Comparison of ENCODE assay signal across 23 cellular contexts in the genomic region with DNA sequence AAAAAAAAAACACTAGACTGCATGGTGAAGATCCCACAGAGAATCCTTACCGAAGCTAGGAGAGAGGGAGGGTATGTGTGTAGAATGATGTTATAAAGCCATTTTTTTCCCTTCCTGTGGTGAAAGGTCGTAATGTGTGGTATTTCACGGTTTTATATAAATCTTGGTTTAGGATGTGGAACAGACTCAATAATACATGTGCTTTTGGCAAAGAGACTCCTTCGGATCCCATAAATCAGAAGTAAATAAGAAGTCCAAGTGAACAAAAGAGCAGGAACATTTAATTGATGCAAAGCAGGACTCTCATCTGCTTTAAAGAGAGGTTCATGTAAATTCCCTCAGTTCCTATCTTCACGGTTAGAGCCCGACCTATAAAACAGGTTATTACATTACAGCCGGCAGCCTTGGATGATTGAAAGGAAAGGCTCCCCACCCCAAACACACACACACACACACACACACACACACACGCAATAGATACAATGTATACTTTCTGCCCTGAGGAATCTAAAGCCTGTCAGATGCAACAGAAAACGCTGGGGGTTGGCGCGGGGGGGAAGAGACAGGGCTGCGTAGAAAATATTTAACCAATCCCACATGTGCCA. TPM values are rescaled to one million over a fixed set of nuclear protein-coding genes. Genes with fewer than 3 reads are reported as not detected.
DNase-seq lines count a peak whose midpoint lies in the region; ATAC-seq, FAIRE-seq and TF ChIP-seq lines count a peak whose summit lies in the region.
"Had no signal": no experiment of that assay in that cellular context is flagged by ENCODE, and none has a peak within 500 bp of the region (broad histone marks: within the 10 kb centered on the region; RNA-seq: fewer than 3 reads in every experiment).

No MANE protein-coding gene starts in this region.

- H3K4me1 ChIP-seq in H1 (replicated peaks in 1 of 4; ENCODE audit: control insufficient read depth in 3 of 4, insufficient read depth in 4 of 4, low read length in 3 of 4) (peaks cover 0 to 20% (median 10%) of the 10 kb centered on the region in 4 experiments; a peak in 5 of 7 replicates), breast epithelium (no peaks in the 10 kb centered on the region)

- peaks cover 95% of the 10 kb centered on the region for H3K27me3 Mint-ChIP-seq in osteocyte (ENCODE audit: unreplicated experiment)

- no peaks in the 10 kb centered on the region for H3K9me3 Mint-ChIP-seq in osteocyte (ENCODE audit: unreplicated experiment)
- H3K9me3 Mint-ChIP-seq: activated B cell treated with CpG ODN at 0.5 μM for 24 hours had no signal

- no peak for ATAC-seq in GM18870 (IDR thresholded peaks at IDR 0.05; ENCODE audit: unreplicated experiment)
- ATAC-seq: T-cell had no signal

- H3K4me3 Mint-ChIP-seq in osteocyte (ENCODE audit: unreplicated experiment), result peak overlapping the region; percentile 70
- H3K4me3 Mint-ChIP-seq: activated B cell treated with CpG ODN at 0.5 μM for 24 hours, memory B cell, T-cell had no signal

- DNase-seq in DMS 273 (lab: John Stamatoyannopoulos, UW; ENCODE audit: unreplicated experiment), result peak; percentile 64
- no peak for DNase-seq in DMS 273 treated with DMSO at 0.1 percent for 48 hours (lab: John Stamatoyannopoulos, UW)
- DNase-seq in NCI-H2227 (lab: John Stamatoyannopoulos, UW; ENCODE audit: unreplicated experiment), result peak; percentile 66
- DNase-seq in H1 (ENCODE audit: low read depth in 1 of 2, low spot score in 2 of 2), result no peak
- DNase-seq in osteocyte (ENCODE audit: extremely low spot score, unreplicated experiment), result no peak
- no peak for DNase-seq in NCI-H1105 (lab: John Stamatoyannopoulos, UW)
- no peak for DNase-seq in breast epithelium (ENCODE audit: low spot score in 2 of 2)
- DNase-seq: activated B cell treated with CpG ODN at 0.5 μM for 24 hours; activated gamma-delta T cell treated with Interleukin-2 at 50 U/mL for 16 hours; aorta; CD4-positive, CD25-positive, alpha-beta regulatory T cell; GOT3; stimulated activated CD4-positive, alpha-beta T cell treated with anti-CD3 and anti-CD28 coated beads, Interleukin-2, amount 100 ng/mL, for 48 hours; T-cell; testis had no signal

- POLR2A ChIA-PET in H1 (lab: Charles Lee; ENCODE audit: partially characterized antibody), result interaction anchor here (1.0 to 2.3 kb wide), 8 partner anchors 9 to 26 kb away, joined by 3 to 10 read pairs (median 4); a partner anchor contains a TSS

- H3K18ac ChIP-seq in H1 (ENCODE audit: extremely low read depth, low read length), result no peak overlapping the region

- H3K23ac ChIP-seq in H1 (ENCODE audit: insufficient read length), result no peak overlapping the region

- no peak overlapping the region for H4K91ac ChIP-seq in H1 (replicated peaks; ENCODE audit: insufficient read length, low read length)

- no peak overlapping the region for H2BK120ac ChIP-seq in H1 (replicated peaks; ENCODE audit: low read depth, low read length)

- H2AFZ ChIP-seq in H1 (ENCODE audit: low read length), result no peak overlapping the region

- H3K9ac ChIP-seq in H1 (replicated peaks in 1 of 4; ENCODE audit: extremely low read depth in 1 of 4, low read depth in 3 of 4, low read length in 3 of 4), result no peak overlapping the region

- H3K27ac ChIP-seq in H1 (ENCODE audit: low read depth, low read length) (no peak overlapping the region), breast epithelium (no peak overlapping the region)
- H3K27ac ChIP-seq: 22Rv1, neutrophil, testis had no signal

- TF ChIP-seq POLR2A in H1 (IDR thresholded peaks at IDR 0.05; ENCODE audit: control extremely low read depth in 1 of 2, low read depth in 2 of 2, low read length in 2 of 2) (no peak), breast epithelium (IDR thresholded peaks at IDR 0.05) (no peak)

- 18% methylated on average over 12 of the region's 12 CpGs; no CpG with 5 or more reads in 1 of the 2 experiments for WGBS in H1 (ENCODE audit: extremely low coverage in 1 of 2, insufficient coverage in 1 of 2, insufficient read length in 1 of 2, insufficient replicate concordance in 2 of 2, low coverage in 1 of 2, low lambda C conversion rate in 2 of 2, missing lambda C conversion rate in 1 of 2), 2 experiments

- peaks cover 32% of the 10 kb centered on the region for H3K4me1 Mint-ChIP-seq in osteocyte (ENCODE audit: unreplicated experiment)

- H3K14ac ChIP-seq in H1 (ENCODE audit: insufficient read length), result no peak overlapping the region

- no peak overlapping the region for H3K27ac Mint-ChIP-seq in osteocyte (ENCODE audit: unreplicated experiment)
- H3K27ac Mint-ChIP-seq: activated B cell treated with CpG ODN at 0.5 μM for 24 hours; CD4-positive, CD25-positive, alpha-beta regulatory T cell; memory B cell had no signal

- H2BK20ac ChIP-seq in H1 (ENCODE audit: low read length), result no peak overlapping the region

- H3K4me3 ChIP-seq in H1 (ENCODE audit: extremely low read depth in 1 of 4, insufficient read depth in 2 of 4, low read depth in 3 of 4, low read length in 4 of 4) (peak overlapping the region in 2 of 4 experiments; percentile 14 to 52; a peak in 5 of 8 replicates), breast epithelium (peak overlapping the region in 1 of 3 donors; percentile 46)

- TF ChIP-seq EP300 in H1 (IDR thresholded peaks at IDR 0.05; ENCODE audit: borderline replicate concordance in 1 of 2, low read depth in 2 of 2, low read length in 2 of 2), result no peak

- H3K4ac ChIP-seq in H1 (replicated peaks; ENCODE audit: insufficient read length, low read depth, low read length), result no peak overlapping the region

- no peak overlapping the region for H2AK5ac ChIP-seq in H1 (ENCODE audit: low read depth, low read length)

- H2BK15ac ChIP-seq in H1 (ENCODE audit: low read length), result no peak overlapping the region

- no peaks in the 10 kb centered on the region for H3K36me3 ChIP-seq in H1 (ENCODE audit: control insufficient read depth in 2 of 4, insufficient read depth in 4 of 4, low read length in 3 of 4)
- H3K36me3 ChIP-seq in breast epithelium, result no peaks in the 10 kb centered on the region
- H3K36me3 ChIP-seq: neutrophil had no signal

- no peak for FAIRE-seq in H1 (lab: Jason Lieb, UNC)
- FAIRE-seq: colon, GM12891, RCC 7860 had no signal

- H3K9me3 ChIP-seq in H1 (ENCODE audit: insufficient read depth in 2 of 2, low read depth in 1 of 2, low read length in 1 of 2) (no peaks in the 10 kb centered on the region), breast epithelium (no peaks in the 10 kb centered on the region)
- H3K9me3 ChIP-seq: neutrophil, testis had no signal

- no peaks in the 10 kb centered on the region for H3K79me1 ChIP-seq in H1 (ENCODE audit: low read depth, low read length)

- TF ChIP-seq CTCF in H1 (IDR thresholded peaks at IDR 0.05; ENCODE audit: control extremely low read depth in 1 of 3, insufficient read depth in 1 of 3, low read depth in 1 of 3, low read length in 3 of 3) (no peak), osteocyte (IDR thresholded peaks at IDR 0.05) (no peak), breast epithelium (IDR thresholded peaks at IDR 0.05) (no peak)

- no peak for TF ChIP-seq RAD21 in H1 (IDR thresholded peaks at IDR 0.05 in 1 of 2, conservative IDR thresholded peaks at IDR 0.05 in 1 of 2; ENCODE audit: low read depth in 2 of 2, low read length in 2 of 2)

- H4K8ac ChIP-seq in H1 (ENCODE audit: extremely low read depth, insufficient read depth, low read length), result no peak overlapping the region

- peaks cover 94 to 100% (median 99%) of the 10 kb centered on the region in 4 experiments for H3K27me3 ChIP-seq in H1 (replicated peaks in 1 of 4; ENCODE audit: control insufficient read depth in 3 of 4, extremely low read depth in 1 of 4, insufficient read depth in 3 of 4, low read length in 3 of 4)
- peaks cover 0 to 100% of the 10 kb centered on the region in 2 donors for H3K27me3 ChIP-seq in breast epithelium
- H3K27me3 ChIP-seq: testis had no signal

- H4K5ac ChIP-seq in H1 (ENCODE audit: insufficient read length, low read depth, low read length), result no peak overlapping the region

- H2BK12ac ChIP-seq in H1 (ENCODE audit: low read depth, low read length), result no peak overlapping the region

- CTCF ChIA-PET in H1 (lab: Charles Lee; ENCODE audit: partially characterized antibody), result interaction anchor here (0.7 to 10.2 kb wide), 6 partner anchors 9 to 88 kb away, joined by 3 to 150 read pairs (median 10); a partner anchor contains a TSS

- H3K4me2 ChIP-seq in H1 (ENCODE audit: insufficient read depth in 1 of 2, low read depth in 2 of 2, low read length in 2 of 2), result peak overlapping the region; percentile 79; a peak in 3 of 4 replicates

- no peak overlapping the region for H3K56ac ChIP-seq in H1 (replicated peaks; ENCODE audit: insufficient read length, low read depth, low read length)

- intact Hi-C loops in breast epithelium (cut with DNase I; ENCODE audit: low total_unique reads), result no loop called here

- peaks cover 6% of the 10 kb centered on the region for H3K36me3 Mint-ChIP-seq in osteocyte (ENCODE audit: unreplicated experiment)
- H3K36me3 Mint-ChIP-seq: memory B cell, T-cell had no signal

- H4K20me1 ChIP-seq in H1 (replicated peaks in 1 of 2; ENCODE audit: control insufficient read depth in 1 of 2, insufficient read depth in 2 of 2, low read length in 2 of 2), result peaks cover 30 to 36% of the 10 kb centered on the region in 2 experiments

- H2BK5ac ChIP-seq in H1 (ENCODE audit: low read depth, low read length), result no peak overlapping the region

- peaks cover 4% of the 10 kb centered on the region; the same call in 1 of the 2 replicates for H3K23me2 ChIP-seq in H1 (ENCODE audit: low read depth, low read length)

- no peaks in the 10 kb centered on the region for H3K79me2 ChIP-seq in H1 (ENCODE audit: control insufficient read depth in 1 of 2, insufficient read depth in 2 of 2, low read length in 2 of 2)

RNA-seq across cellular contexts. Expression of a gene that starts 8.7 kb away (rescaled TPM):
- total RNA-seq in H1 (2021; fragmentation: NEBNext Ultra II Directional; extraction: Animal tissue kit (Norgen Biotek cat#: 25700)), result not detected in 2 replicates
- polyA plus RNA-seq in H1 (2011; rRNA removed), result 0.06 TPM in 1 of 2 replicates, not detected in the other
- not detected for polyA plus RNA-seq in H1 (2011; cell fraction: cytosol; rRNA removed)
- polyA plus RNA-seq in H1 (2011; cell fraction: nucleus; rRNA removed), result 0.17 TPM
- not detected in 4 replicates for polyA plus RNA-seq in H1 (2012, experiment 1 of 2)
- polyA plus RNA-seq in H1 (2012, experiment 2 of 2), result not detected
- not detected for polyA plus RNA-seq in H1 (2013, experiment 1 of 2)
- 0.06 TPM for polyA plus RNA-seq in H1 (2013, experiment 2 of 2)
- polyA minus RNA-seq in H1 (2011; rRNA and poly(A)+ RNA removed), result 0.22 TPM in 1 of 2 replicates, not detected in the other
- polyA minus RNA-seq in H1 (2011; cell fraction: cytosol; rRNA and poly(A)+ RNA removed), result not detected
- polyA minus RNA-seq in H1 (2011; cell fraction: nucleus; rRNA and poly(A)+ RNA removed), result 0.60 TPM
- total RNA-seq in osteocyte (4.2 and 6.0 TPM in 2 replicates), breast epithelium (not detected)
- total RNA-seq: activated B cell treated with CpG ODN at 0.5 μM for 24 hours; CD4-positive, CD25-positive, alpha-beta regulatory T cell; T-cell had no signal
- polyA plus RNA-seq: aorta; CD4-positive, CD25-positive, alpha-beta regulatory T cell; IgD-negative memory B cell had no signal

RNA-seq across cellular contexts. Expression of a gene that starts 10.5 kb away (rescaled TPM):
- total RNA-seq in H1 (2021; fragmentation: NEBNext Ultra II Directional; extraction: Animal tissue kit (Norgen Biotek cat#: 25700)), result not detected in 2 replicates
- not detected in 2 replicates for polyA plus RNA-seq in H1 (2011; rRNA removed)
- polyA plus RNA-seq in H1 (2011; cell fraction: cytosol; rRNA removed), result not detected
- not detected for polyA plus RNA-seq in H1 (2011; cell fraction: nucleus; rRNA removed)
- polyA plus RNA-seq in H1 (2012, experiment 1 of 2), result not detected in 4 replicates
- polyA plus RNA-seq in H1 (2012, experiment 2 of 2), result not detected
- polyA plus RNA-seq in H1 (2013, experiment 1 of 2), result 0.06 TPM
- polyA plus RNA-seq in H1 (2013, experiment 2 of 2), result not detected
- polyA minus RNA-seq in H1 (2011; rRNA and poly(A)+ RNA removed), result not detected in 2 replicates
- polyA minus RNA-seq in H1 (2011; cell fraction: cytosol; rRNA and poly(A)+ RNA removed), result not detected
- polyA minus RNA-seq in H1 (2011; cell fraction: nucleus; rRNA and poly(A)+ RNA removed), result not detected
- total RNA-seq in osteocyte (0.94 and 1.5 TPM in 2 replicates), breast epithelium (under 1 TPM in 1 of 3 donors, not detected in 2; under 0.01 TPM)
- total RNA-seq: activated B cell treated with CpG ODN at 0.5 μM for 24 hours; CD4-positive, CD25-positive, alpha-beta regulatory T cell; T-cell had no signal
- polyA plus RNA-seq: CD4-positive, CD25-positive, alpha-beta regulatory T cell; IgD-negative memory B cell had no signal

Comparison
In these comparisons a context has a peak if more than half of its experiments do, and no peak if none do; other contexts are left out.
1. DNase-seq: peak in DMS 273 (single experiment) and NCI-H2227 (single experiment); none in DMS 273 treated with DMSO at 0.1 percent for 48 hours (single experiment), H1 (0 of 2), osteocyte (single experiment), NCI-H1105 (single experiment) and breast epithelium (0 of 2).